10 cellular contexts compared by ENCODE assay signal in the genomic region with DNA sequence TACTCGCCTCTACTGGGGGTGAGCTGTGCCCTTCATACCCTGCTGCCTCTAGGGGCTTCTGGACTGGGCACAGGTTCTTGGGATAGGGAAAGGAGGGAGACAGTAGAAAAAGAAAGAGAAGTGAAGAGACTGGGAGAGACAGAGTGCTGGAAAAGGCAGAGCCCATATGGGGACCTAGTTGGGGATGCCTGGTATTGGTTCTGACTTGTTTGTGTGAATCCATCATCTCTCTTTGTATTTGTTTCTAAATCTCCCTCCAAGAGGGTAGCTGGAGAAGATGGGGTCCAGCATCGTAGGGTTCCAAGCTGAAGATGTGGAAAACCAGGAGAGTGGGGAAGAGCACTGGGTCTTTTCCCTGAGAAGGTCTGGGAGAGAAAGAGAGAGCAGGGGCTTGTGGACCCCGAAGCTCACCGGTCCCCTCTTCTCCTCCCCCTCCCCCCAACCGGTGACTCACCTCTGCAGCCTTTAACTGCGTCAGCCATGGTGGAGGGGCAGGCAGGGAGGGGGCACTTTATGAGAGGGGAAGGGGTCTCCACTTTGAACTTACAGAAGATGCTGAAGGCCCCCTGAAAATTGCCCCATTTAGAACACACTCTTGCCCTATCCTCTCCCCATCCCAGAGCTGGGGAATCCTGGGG. TPM values are rescaled to one million over a fixed set of nuclear protein-coding genes. Genes with fewer than 3 reads are reported as not detected.
DNase-seq lines count a peak whose midpoint lies in the region; ATAC-seq and TF ChIP-seq lines count a peak whose summit lies in the region.
"Had no signal": no experiment of that assay in that cellular context is flagged by ENCODE, and none has a peak within 500 bp of the region (broad histone marks: within the 10 kb centered on the region; RNA-seq: fewer than 3 reads in every experiment).

No MANE protein-coding gene starts in this region.

- no peak for ATAC-seq in HCT116
- no peak for ATAC-seq in GM21390 (IDR thresholded peaks at IDR 0.05; ENCODE audit: unreplicated experiment)
- no peak for ATAC-seq in GM21529 (IDR thresholded peaks at IDR 0.05; ENCODE audit: unreplicated experiment)
- ATAC-seq: activated CD4-positive, CD25-positive, alpha-beta regulatory T cell treated with anti-CD3 and anti-CD28 coated beads, Interleukin-2, amount 50 U/mL, for 24 hours had no signal

- H3K36me3 Mint-ChIP-seq in endothelial cell (ENCODE audit: low read depth, unreplicated experiment) = peaks cover 7% of the 10 kb centered on the region

- H2AFZ ChIP-seq in ACC112 (ENCODE audit: low read length, unreplicated experiment) = no peak overlapping the region
- no peak overlapping the region for H2AFZ ChIP-seq in HCT116 (ENCODE audit: low read depth, low read length, poor library complexity, severe bottlenecking)

- no peak for TF ChIP-seq EP300 in suprapubic skin (IDR thresholded peaks at IDR 0.05)

- H3K27me3 ChIP-seq in ACC112 (ENCODE audit: insufficient read depth, low read length) (peaks cover 68% of the 10 kb centered on the region), HCT116 (ENCODE audit: insufficient read depth, low read length) (no peaks in the 10 kb centered on the region), suprapubic skin (peaks cover 100% of the 10 kb centered on the region)

- no peak overlapping the region; the same call in 1 of the 2 replicates for H3K27ac ChIP-seq in ACC112 (ENCODE audit: low read depth, low read length)
- H3K27ac ChIP-seq in HCT116 (ENCODE audit: low read depth, low read length) = no peak overlapping the region
- H3K27ac ChIP-seq in suprapubic skin = no peak overlapping the region
- H3K27ac ChIP-seq: coronary artery had no signal

- BruUV-seq in HCT116 (replicated peaks; lab: Mats Ljungman, UMichigan) = no TSS peak

- H3K9me3 ChIP-seq in HCT116 (ENCODE audit: control insufficient read depth in 1 of 2, insufficient read depth in 1 of 2, low read depth in 1 of 2, low read length in 2 of 2) = no peaks in the 10 kb centered on the region
- H3K9me3 ChIP-seq in suprapubic skin = no peaks in the 10 kb centered on the region

- whole genome bisulfite sequencing in suprapubic skin = 3% methylated on average over 6 of the region's 6 CpGs

- peak overlapping the region; percentile 60 for H3K4me3 ChIP-seq in ACC112 (ENCODE audit: low read depth, low read length)
- H3K4me3 ChIP-seq in HCT116 (replicated peaks in 1 of 2; ENCODE audit: low read depth in 1 of 2, low read length in 2 of 2) = peak overlapping the region in 1 of 2 experiments; percentile 55; a peak in 3 of 4 replicates
- H3K4me3 ChIP-seq in suprapubic skin = no peak overlapping the region
- H3K4me3 ChIP-seq: coronary artery had no signal

- DNase-seq in HCT116 (ENCODE audit: low read depth, low spot score) (no peak), endothelial cell (ENCODE audit: low spot score) (no peak), suprapubic skin (ENCODE audit: low spot score in 2 of 2) (no peak)
- DNase-seq: CD4-positive, alpha-beta memory T cell had no signal

- POLR2A ChIA-PET in HCT116 (lab: Charles Lee) = no interaction called here

- H3K4me1 ChIP-seq in ACC112 (ENCODE audit: control insufficient read depth, insufficient read depth, low read length, unreplicated experiment) (peaks cover 62% of the 10 kb centered on the region), HCT116 (ENCODE audit: control insufficient read depth in 1 of 2, insufficient read depth in 2 of 2, low read length in 2 of 2) (peaks cover 45 to 88% of the 10 kb centered on the region in 2 experiments), suprapubic skin (peaks cover 72% of the 10 kb centered on the region)

- intact Hi-C loops in HCT116 (cut with micrococcal nuclease) = loop anchor here (1.0 kb wide), 1 partner anchor 24 kb away; no protein-coding TSS in a partner anchor

- peak overlapping the region; percentile 80 for H3K4me2 ChIP-seq in HCT116 (ENCODE audit: low read length)

- TF ChIP-seq CTCF in HCT116 (IDR thresholded peaks at IDR 0.05 in 2 of 3, conservative IDR thresholded peaks at IDR 0.05 in 1 of 3; ENCODE audit: borderline replicate concordance in 1 of 3, insufficient read depth in 1 of 3, low read depth in 2 of 3, low read length in 2 of 3) = no peak
- no peak for TF ChIP-seq CTCF in endothelial cell (IDR thresholded peaks at IDR 0.05; ENCODE audit: unreplicated experiment)
- no peak for TF ChIP-seq CTCF in suprapubic skin (IDR thresholded peaks at IDR 0.05)

- H3K27me3 Mint-ChIP-seq in endothelial cell (ENCODE audit: unreplicated experiment) = peaks cover 50% of the 10 kb centered on the region

- no peaks in the 10 kb centered on the region for H4K20me1 ChIP-seq in HCT116 (ENCODE audit: insufficient read depth)

- RAD21 ChIA-PET in HCT116 (lab: Charles Lee; ENCODE audit: low non-redundant PET in 1 of 2, low total read pairs in 2 of 2, uncharacterized antibody in 2 of 2, unreplicated experiment in 2 of 2) = interaction anchor here in 1 of 2 experiments (1.2 kb wide), 1 partner anchor 25 kb away, joined by 3 read pairs; no protein-coding TSS in a partner anchor

- no peak for TF ChIP-seq RAD21 in HCT116 (IDR thresholded peaks at IDR 0.05; ENCODE audit: low read depth)

- H3K79me2 ChIP-seq in ACC112 (ENCODE audit: control insufficient read depth, insufficient read depth, low read length, unreplicated experiment) = no peaks in the 10 kb centered on the region
- H3K79me2 ChIP-seq in HCT116 (ENCODE audit: insufficient read depth, low read length) = 0 out of 2 replicates have a peak, but pooled peaks cover 7% of the 10 kb centered on the region

- H3K4me1 Mint-ChIP-seq in endothelial cell (ENCODE audit: unreplicated experiment) = peaks cover 32% of the 10 kb centered on the region

- H3K4me3 Mint-ChIP-seq in endothelial cell (ENCODE audit: unreplicated experiment) = peak overlapping the region; percentile 44

- no peaks in the 10 kb centered on the region for H3K9me2 ChIP-seq in HCT116 (ENCODE audit: insufficient read depth)

- TF ChIP-seq POLR2A in HCT116 (IDR thresholded peaks at IDR 0.05; ENCODE audit: borderline replicate concordance, extremely low read depth, insufficient read depth, insufficient read length) (no peak), suprapubic skin (IDR thresholded peaks at IDR 0.05) (no peak)

- H3K36me3 ChIP-seq in ACC112 (ENCODE audit: insufficient read depth, low read length) (no peaks in the 10 kb centered on the region), HCT116 (ENCODE audit: control insufficient read depth in 1 of 2, insufficient read depth in 2 of 2, low read length in 2 of 2) (no peaks in the 10 kb centered on the region), suprapubic skin (no peaks in the 10 kb centered on the region)

- CTCF ChIA-PET in HCT116 (lab: Charles Lee) = interaction anchor here (0.9 to 1.4 kb wide), 4 partner anchors 24 to 114 kb away, joined by 3 to 5 read pairs (median 4); partner anchors contain the start of gene FIS1

- no peak overlapping the region for H3K27ac Mint-ChIP-seq in endothelial cell (ENCODE audit: unreplicated experiment)

- no peaks in the 10 kb centered on the region for H3K9me3 Mint-ChIP-seq in endothelial cell (ENCODE audit: unreplicated experiment)

- peak overlapping the region; percentile 54; the same call in 1 of the 2 replicates for H3K9ac ChIP-seq in HCT116 (ENCODE audit: low read length)

TF ChIP-seq in HCT116, 20 proteins besides CTCF, POLR2A, EP300 and RAD21:
- TF ChIP-seq TCF7L2 (IDR thresholded peaks at IDR 0.05; ENCODE audit: borderline replicate concordance, extremely low read depth, insufficient read depth, insufficient read length) = no peak
- no peak for TF ChIP-seq EGR1 (IDR thresholded peaks at IDR 0.05; ENCODE audit: low read depth)
- no peak for TF ChIP-seq EZH2phosphoT487 (IDR thresholded peaks at IDR 0.05; ENCODE audit: borderline replicate concordance)
- TF ChIP-seq POLR2AphosphoS5 (IDR thresholded peaks at IDR 0.05; ENCODE audit: low read depth, low read length) = no peak
- no peak for TF ChIP-seq CEBPB (IDR thresholded peaks at IDR 0.05; ENCODE audit: low read depth)
- TF ChIP-seq JUND (IDR thresholded peaks at IDR 0.05) = no peak
- TF ChIP-seq EZH2 (IDR thresholded peaks at IDR 0.05) = no peak
- no peak for TF ChIP-seq SP1 (IDR thresholded peaks at IDR 0.05; ENCODE audit: low read depth)
- TF ChIP-seq FOSL1 (IDR thresholded peaks at IDR 0.05; ENCODE audit: low read depth) = no peak
- TF ChIP-seq SRF (IDR thresholded peaks at IDR 0.05; ENCODE audit: low read depth) = no peak
- no peak for TF ChIP-seq SIN3A (IDR thresholded peaks at IDR 0.05; ENCODE audit: low read depth)

RNA-seq across cellular contexts. Expression of gene VGF, which starts 3.2 kb away (rescaled TPM):
- total RNA-seq in HCT116 (2021; ENCODE audit: unreplicated experiment) (43.2 TPM), endothelial cell (ENCODE audit: unreplicated experiment) (0.77 TPM), suprapubic skin (under 1 TPM in 3 of 4 donors, not detected in 1; 0.38 to 0.99 (median 0.59) TPM)
- 23.1 and 30.2 TPM in 2 replicates for polyA plus RNA-seq in HCT116 (2012)
- total RNA-seq: CD4-positive, alpha-beta memory T cell; subcutaneous adipose tissue had no signal
- polyA plus RNA-seq: CD4-positive, alpha-beta memory T cell had no signal

RNA-seq across cellular contexts. Expression of gene NAT16, which starts 11.6 kb away (rescaled TPM):
- total RNA-seq in HCT116 (2021; ENCODE audit: unreplicated experiment) (2.0 TPM), endothelial cell (ENCODE audit: unreplicated experiment) (not detected), suprapubic skin (not detected)
- 3.4 and 3.6 TPM in 2 replicates for polyA plus RNA-seq in HCT116 (2012)
- total RNA-seq: CD4-positive, alpha-beta memory T cell; subcutaneous adipose tissue had no signal
- polyA plus RNA-seq: CD4-positive, alpha-beta memory T cell had no signal

RNA-seq across cellular contexts. Expression of gene AP1S1, which starts 14.3 kb away (rescaled TPM):
- total RNA-seq in HCT116 (2021; ENCODE audit: unreplicated experiment) (130 TPM), endothelial cell (ENCODE audit: unreplicated experiment) (45.6 TPM), suprapubic skin (10 to 100 TPM; 28.5 to 66.5 (median 50.0) TPM)
- polyA plus RNA-seq in HCT116 (2012) = 141 and 168 TPM in 2 replicates

RNA-seq across cellular contexts. Expression of gene MOGAT3, which starts 32.3 kb away (rescaled TPM):
- total RNA-seq in HCT116 (2021; ENCODE audit: unreplicated experiment) = not detected
- 0.04 TPM in 1 of 2 replicates, not detected in the other for polyA plus RNA-seq in HCT116 (2012)
- total RNA-seq in endothelial cell (ENCODE audit: unreplicated experiment) = not detected
- not detected for total RNA-seq in suprapubic skin
- total RNA-seq: CD4-positive, alpha-beta memory T cell; subcutaneous adipose tissue had no signal
- polyA plus RNA-seq: CD4-positive, alpha-beta memory T cell had no signal

RNA-seq across cellular contexts. Expression of gene SERPINE1, which starts 41.6 kb away (rescaled TPM):
- total RNA-seq in HCT116 (2021; ENCODE audit: unreplicated experiment) (12.8 TPM), endothelial cell (ENCODE audit: unreplicated experiment) (0.80 TPM), suprapubic skin (10 to 100 TPM in 2 of 4 donors, 1 to 10 TPM in 2; 6.7 to 22.9 (median 13.0) TPM)
- 32.8 and 45.4 TPM in 2 replicates for polyA plus RNA-seq in HCT116 (2012)
- polyA plus RNA-seq: CD4-positive, alpha-beta memory T cell had no signal

Comparison
In these comparisons a context has a peak if more than half of its experiments do, and no peak if none do; other contexts are left out.
1. RNA of gene VGF, which starts 3.2 kb away (total RNA-seq): 43.2 TPM in HCT116 (single experiment); 0.77 TPM in endothelial cell (single experiment) and 0.38 to 0.99 TPM in suprapubic skin; every median in the first group is over 10 times any median in the second.